Comparison of ENCODE assay signal across 12 cellular contexts in the genomic region with DNA sequence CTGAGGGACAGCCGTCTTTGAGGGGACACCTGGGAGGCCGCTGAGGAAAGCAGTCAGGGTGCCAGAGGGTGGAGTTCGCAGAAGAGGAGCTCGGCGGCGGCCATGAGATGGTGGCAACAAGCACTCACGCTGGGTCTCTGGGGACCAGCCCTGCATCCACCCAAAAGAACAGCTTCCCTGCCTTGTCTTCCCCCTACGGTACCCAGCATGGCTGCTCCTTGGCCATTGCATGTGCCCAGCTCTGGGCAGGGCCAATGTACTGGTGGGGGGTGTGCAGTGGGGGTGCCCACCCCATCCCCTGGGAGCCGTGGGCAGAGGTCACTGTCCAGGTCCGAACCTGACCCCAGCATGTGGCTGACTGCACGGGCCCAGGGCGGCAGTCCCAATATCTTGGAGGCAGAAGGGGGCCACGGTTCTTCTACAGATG. TPM values are rescaled to one million over a fixed set of nuclear protein-coding genes. Genes with fewer than 3 reads are reported as not detected.
A peak's percentile ranks its signal among the peaks of the same experiment; 100 is the strongest.
DNase-seq lines count a peak whose midpoint lies in the region; ATAC-seq, FAIRE-seq and TF ChIP-seq lines count a peak whose summit lies in the region.
"Had no signal": no experiment of that assay in that cellular context is flagged by ENCODE, and none has a peak within 500 bp of the region (broad histone marks: within the 10 kb centered on the region; RNA-seq: fewer than 3 reads in every experiment).

No MANE protein-coding gene starts in this region.

- H3K4me1 ChIP-seq in ascending aorta (peaks cover 18 to 19% of the 10 kb centered on the region in 2 donors), left lung (peaks cover 13 to 41% of the 10 kb centered on the region in 2 donors)

- H3K27ac ChIP-seq in ascending aorta (peak overlapping the region; percentile 84), left lung (no peak overlapping the region), temporal lobe (ENCODE audit: low read depth, low read length) (peak overlapping the region; percentile 7)
- H3K27ac ChIP-seq: 22Rv1 had no signal

- H3K9me3 ChIP-seq in ascending aorta (no peaks in the 10 kb centered on the region), left lung (no peaks in the 10 kb centered on the region)
- H3K9me3 ChIP-seq: adrenal gland, testis had no signal

- no peak for FAIRE-seq in H54 (lab: Jason Lieb, UNC)

- TF ChIP-seq CTCF in ascending aorta (IDR thresholded peaks at IDR 0.05) (no peak), left lung (IDR thresholded peaks at IDR 0.05) (no peak)

- no peaks in the 10 kb centered on the region for H3K27me3 ChIP-seq in ascending aorta
- H3K27me3 ChIP-seq in left lung: no peaks in the 10 kb centered on the region
- H3K27me3 ChIP-seq: adrenal gland, testis had no signal

- TF ChIP-seq POLR2A in H54 (IDR thresholded peaks at IDR 0.05; ENCODE audit: low read depth, low read length): no peak

- intact Hi-C loops in ascending aorta (cut with DNase I) (no loop called here), left lung (cut with DNase I) (no loop called here)

- DNase-seq in DMS153 treated with DMSO at 0.1 percent for 48 hours (lab: John Stamatoyannopoulos, UW; ENCODE audit: unreplicated experiment) (peak; percentile 5), DMS153 (lab: John Stamatoyannopoulos, UW) (no peak), ascending aorta (ENCODE audit: low spot score in 2 of 2) (peak in 1 of 2 donors; percentile 61), left lung (peak; percentile 30 to 39), amniotic stem cell (lab: John Stamatoyannopoulos, UW) (no peak), SHP77 (lab: John Stamatoyannopoulos, UW) (no peak), H54 (ENCODE audit: insufficient read length, low spot score) (no peak)
- DNase-seq: activated CD4-positive, alpha-beta T cell treated with anti-CD3 and anti-CD28 coated beads, Interleukin-2, amount 50 U/mL, for 48 hours had no signal

- ATAC-seq in left lung: no peak

- no peak overlapping the region for H3K4me3 ChIP-seq in ascending aorta
- H3K4me3 ChIP-seq in left lung: no peak overlapping the region
- H3K4me3 ChIP-seq: adrenal gland, testis had no signal

- peaks cover 41 to 45% of the 10 kb centered on the region in 2 donors for H3K36me3 ChIP-seq in ascending aorta
- peaks cover 0 to 58% of the 10 kb centered on the region in 2 donors for H3K36me3 ChIP-seq in left lung

RNA-seq across cellular contexts. Expression of a gene that starts 42.3 kb away (rescaled TPM):
- total RNA-seq in ascending aorta (92.0 TPM), left lung (10 to 100 TPM; 34.5 to 39.6 TPM), temporal lobe (25.8 TPM)

Comparison
In these comparisons a context has a peak if more than half of its experiments do, and no peak if none do; other contexts are left out.
1. DNase-seq: peak in DMS153 treated with DMSO at 0.1 percent for 48 hours (single experiment) and left lung (2 of 2); none in DMS153 (single experiment), amniotic stem cell (single experiment), SHP77 (0 of 2) and H54 (single experiment).
2. H3K27ac ChIP-seq: peak in ascending aorta (2 of 2) and temporal lobe (single experiment); none in left lung (0 of 2).